Comparison of ENCODE assay signal across 8 cellular contexts in the genomic region with DNA sequence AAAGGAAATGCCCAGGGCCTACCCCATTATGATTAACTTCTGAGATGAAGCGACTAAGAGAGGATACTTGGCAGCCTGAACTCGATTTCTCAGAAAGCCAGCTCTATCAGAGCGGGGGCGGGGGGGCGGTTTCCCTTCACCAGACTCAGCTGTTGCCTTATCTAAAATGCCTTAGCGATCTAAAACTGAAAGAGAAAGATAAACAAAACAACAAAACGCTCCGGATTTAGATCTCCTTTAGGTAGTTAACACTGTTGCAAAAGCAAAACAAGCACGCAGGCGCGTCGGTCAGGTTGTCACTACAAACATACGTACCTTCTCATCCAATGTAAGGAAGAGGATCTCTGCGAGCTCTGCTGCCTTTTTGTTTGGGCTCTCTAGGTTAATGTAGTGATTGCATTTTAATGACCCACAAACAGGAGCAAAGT.
A peak's percentile ranks its signal among the peaks of the same experiment; 100 is the strongest.
DNase-seq lines count a peak whose midpoint lies in the region; ATAC-seq, FAIRE-seq and TF ChIP-seq lines count a peak whose summit lies in the region.

No MANE protein-coding gene starts in this region.

- TF ChIP-seq POLR2A in H54 (IDR thresholded peaks at IDR 0.05; ENCODE audit: low read depth, low read length) = no peak

- peak; percentile 26 for ATAC-seq in HG03039 (IDR thresholded peaks at IDR 0.05; ENCODE audit: unreplicated experiment)

- DNase-seq in NCI-H748 (lab: John Stamatoyannopoulos, UW; ENCODE audit: unreplicated experiment) = peak; percentile 32
- DNase-seq in NCI-H748 treated with DMSO at 0.1 percent for 48 hours (lab: John Stamatoyannopoulos, UW) = no peak
- DNase-seq in T-helper 2 cell = peak in 4 of 5 experiments; percentile 11 to 79 (median 31)
- peak; percentile 47 for DNase-seq in ecto neural progenitor cell (ENCODE audit: low spot score)
- DNase-seq in medulla oblongata (ENCODE audit: extremely low spot score) = peak; percentile 26
- DNase-seq in stimulated activated CD8-positive, alpha-beta memory T cell treated with anti-CD3 and anti-CD28 coated beads, Interleukin-7, amount 100 ng/mL, for 24 hours (ENCODE audit: low read depth) = peak; percentile 25
- DNase-seq in H54 (ENCODE audit: insufficient read length, low spot score) = no peak

- no peak for FAIRE-seq in H54 (lab: Jason Lieb, UNC)

Comparison
In these comparisons a context has a peak if more than half of its experiments do, and no peak if none do; other contexts are left out.
1. DNase-seq: peak in NCI-H748 (single experiment), T-helper 2 cell (4 of 5), ecto neural progenitor cell (single experiment), medulla oblongata (single experiment) and stimulated activated CD8-positive, alpha-beta memory T cell treated with anti-CD3 and anti-CD28 coated beads, Interleukin-7, amount 100 ng/mL, for 24 hours (single experiment); none in NCI-H748 treated with DMSO at 0.1 percent for 48 hours (single experiment) and H54 (single experiment).